8 cellular contexts compared by ENCODE assay signal in genomic region chr13:74574964-74575728, GRCh38.
DNase-seq lines count a peak whose midpoint lies in the region; ATAC-seq and TF ChIP-seq lines count a peak whose summit lies in the region.

No MANE protein-coding gene starts in this region.

- H3K27me3 Mint-ChIP-seq in activated naive CD4-positive, alpha-beta T cell treated with anti-CD3 and anti-CD28 coated beads, Interleukin-2, amount 50 U/mL, for 24 hours, result peaks cover 23% of the 10 kb centered on the region
- H3K27me3 Mint-ChIP-seq in activated T-helper 17 cell treated with anti-CD3 and anti-CD28 coated beads, Interleukin-2, amount 50 U/mL, for 72 hours, result peaks cover 32% of the 10 kb centered on the region
- H3K27me3 Mint-ChIP-seq in immature natural killer cell (ENCODE audit: low read depth in 3 of 3), result peaks cover 9 to 17% (median 13%) of the 10 kb centered on the region in 3 donors

- peak overlapping the region; percentile 33 to 61 for H3K27ac ChIP-seq in tibial artery

- no peaks in the 10 kb centered on the region for H3K36me3 Mint-ChIP-seq in activated naive CD4-positive, alpha-beta T cell treated with anti-CD3 and anti-CD28 coated beads, Interleukin-2, amount 50 U/mL, for 24 hours
- H3K36me3 Mint-ChIP-seq in activated T-helper 17 cell treated with anti-CD3 and anti-CD28 coated beads, Interleukin-2, amount 50 U/mL, for 72 hours (ENCODE audit: low read depth), result no peaks in the 10 kb centered on the region
- no peaks in the 10 kb centered on the region for H3K36me3 Mint-ChIP-seq in immature natural killer cell

- H3K27ac Mint-ChIP-seq in activated naive CD4-positive, alpha-beta T cell treated with anti-CD3 and anti-CD28 coated beads, Interleukin-2, amount 50 U/mL, for 24 hours, result no peak overlapping the region
- H3K27ac Mint-ChIP-seq in activated T-helper 17 cell treated with anti-CD3 and anti-CD28 coated beads, Interleukin-2, amount 50 U/mL, for 72 hours, result no peak overlapping the region
- no peak overlapping the region for H3K27ac Mint-ChIP-seq in immature natural killer cell

- peaks cover 0 to 19% (median 6%) of the 10 kb centered on the region in 4 donors for H3K4me1 ChIP-seq in tibial artery

- intact Hi-C loops in tibial artery (cut with DNase I; ENCODE audit: low total_unique reads), result no loop called here

- peak overlapping the region; percentile 47 to 54 for H3K4me3 ChIP-seq in tibial artery

- no peak for TF ChIP-seq CTCF in tibial artery (IDR thresholded peaks at IDR 0.05)

- no peaks in the 10 kb centered on the region for H3K9me3 Mint-ChIP-seq in activated naive CD4-positive, alpha-beta T cell treated with anti-CD3 and anti-CD28 coated beads, Interleukin-2, amount 50 U/mL, for 24 hours
- H3K9me3 Mint-ChIP-seq in activated T-helper 17 cell treated with anti-CD3 and anti-CD28 coated beads, Interleukin-2, amount 50 U/mL, for 72 hours, result no peaks in the 10 kb centered on the region
- H3K9me3 Mint-ChIP-seq in immature natural killer cell, result no peaks in the 10 kb centered on the region

- H3K27me3 ChIP-seq in tibial artery, result no peaks in the 10 kb centered on the region

- ATAC-seq in activated T-helper 17 cell treated with anti-CD3 and anti-CD28 coated beads, Interleukin-2, amount 50 U/mL, for 72 hours (replicated peaks), result peak; percentile 19
- no peak for ATAC-seq in HG03442 (IDR thresholded peaks at IDR 0.05; ENCODE audit: unreplicated experiment)

- DNase-seq in activated naive CD4-positive, alpha-beta T cell (lab: John Stamatoyannopoulos, UW), result no peak
- peak in 1 of 3 donors; percentile 1 for DNase-seq in immature natural killer cell
- DNase-seq in tibial artery, result no peak
- no peak for DNase-seq in kidney tubule cell (ENCODE audit: low spot score)
- DNase-seq in NCI-H2107 (lab: John Stamatoyannopoulos, UW), result no peak

- no peaks in the 10 kb centered on the region for H3K36me3 ChIP-seq in tibial artery

- peak overlapping the region; percentile 76 for H3K4me3 Mint-ChIP-seq in activated naive CD4-positive, alpha-beta T cell treated with anti-CD3 and anti-CD28 coated beads, Interleukin-2, amount 50 U/mL, for 24 hours
- H3K4me3 Mint-ChIP-seq in activated T-helper 17 cell treated with anti-CD3 and anti-CD28 coated beads, Interleukin-2, amount 50 U/mL, for 72 hours, result peak overlapping the region; percentile 70
- H3K4me3 Mint-ChIP-seq in immature natural killer cell, result peak overlapping the region; percentile 16 to 66 (median 58)

- peaks cover 11% of the 10 kb centered on the region for H3K4me1 Mint-ChIP-seq in activated naive CD4-positive, alpha-beta T cell treated with anti-CD3 and anti-CD28 coated beads, Interleukin-2, amount 50 U/mL, for 24 hours
- H3K4me1 Mint-ChIP-seq in activated T-helper 17 cell treated with anti-CD3 and anti-CD28 coated beads, Interleukin-2, amount 50 U/mL, for 72 hours, result no peaks in the 10 kb centered on the region
- H3K4me1 Mint-ChIP-seq in immature natural killer cell, result peaks cover 7 to 10% of the 10 kb centered on the region in 2 donors

- H3K9me3 ChIP-seq in tibial artery, result no peaks in the 10 kb centered on the region
